Comparison of ENCODE assay signal across 20 cellular contexts in the genomic region with DNA sequence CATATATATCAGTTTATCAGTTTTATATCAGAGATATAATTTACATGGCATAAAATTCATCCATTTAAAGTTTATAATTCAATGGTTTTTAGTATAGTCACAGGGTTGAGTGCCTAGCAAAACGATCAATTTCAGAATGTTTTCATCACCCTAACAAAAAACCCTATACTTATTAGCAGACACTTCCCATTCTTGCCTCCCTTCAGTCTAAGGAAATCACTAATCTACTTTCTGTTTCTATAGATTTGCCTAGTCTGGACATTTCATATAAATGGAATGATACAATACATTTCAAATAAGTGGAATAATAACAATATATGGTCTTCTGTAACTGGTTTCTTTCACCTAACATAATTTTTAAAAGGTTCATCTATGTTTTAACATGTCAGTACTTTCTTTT. TPM values are rescaled to one million over a fixed set of nuclear protein-coding genes. Genes with fewer than 3 reads are reported as not detected.
DNase-seq lines count a peak whose midpoint lies in the region; ATAC-seq and TF ChIP-seq lines count a peak whose summit lies in the region.
"Had no signal": no experiment of that assay in that cellular context is flagged by ENCODE, and none has a peak within 500 bp of the region (broad histone marks: within the 10 kb centered on the region; RNA-seq: fewer than 3 reads in every experiment).

No MANE protein-coding gene starts in this region.

- ATAC-seq in stimulated activated memory B cell treated with anti-CD40 and anti-IgM and Interleukin-4, amounts not matched to agents 10 μg/mL and 1 μg/mL and 100 μg/mL, for 72 hours, result no peak
- ATAC-seq: A549, HCT116 had no signal

- H3K27me3 Mint-ChIP-seq in CD4-positive, alpha-beta memory T cell, result no peaks in the 10 kb centered on the region
- H3K27me3 Mint-ChIP-seq in stimulated activated memory B cell treated with anti-CD40 and anti-IgM and Interleukin-4, amounts not matched to agents 10 μg/mL and 1 μg/mL and 100 μg/mL, for 72 hours, result no peaks in the 10 kb centered on the region
- H3K27me3 Mint-ChIP-seq in immature natural killer cell (ENCODE audit: low read depth in 3 of 3), result no peaks in the 10 kb centered on the region
- H3K27me3 Mint-ChIP-seq: CD4-positive, CD25-positive, alpha-beta regulatory T cell; IgD-negative memory B cell had no signal

- no peak overlapping the region for H3K9ac ChIP-seq in Karpas-422 (ENCODE audit: low read length)

- H4K20me1 ChIP-seq in Karpas-422 (ENCODE audit: insufficient read depth, low read depth, low read length), result no peaks in the 10 kb centered on the region

- no peak overlapping the region for H3K4me3 ChIP-seq in CD4-positive, alpha-beta memory T cell (ENCODE audit: low read length in 2 of 2)
- H3K4me3 ChIP-seq in Karpas-422 (ENCODE audit: low read length), result no peak overlapping the region
- H3K4me3 ChIP-seq: A549, SJCRH30 had no signal

- intact Hi-C loops in CD4-positive, alpha-beta memory T cell (cut with micrococcal nuclease), result no loop called here

- no peaks in the 10 kb centered on the region for H3K9me3 Mint-ChIP-seq in CD4-positive, alpha-beta memory T cell
- peaks cover 2% of the 10 kb centered on the region for H3K9me3 Mint-ChIP-seq in stimulated activated memory B cell treated with anti-CD40 and anti-IgM and Interleukin-4, amounts not matched to agents 10 μg/mL and 1 μg/mL and 100 μg/mL, for 72 hours
- H3K9me3 Mint-ChIP-seq in immature natural killer cell, result no peaks in the 10 kb centered on the region
- H3K9me3 Mint-ChIP-seq: CD4-positive, CD25-positive, alpha-beta regulatory T cell; IgD-negative memory B cell; T-helper 1 cell treated with Interleukin-12 subunit alpha and Interleukin-12 subunit beta and Interleukin-4 antibody, amounts not matched to agents 30 μg/mL and 1 μg/mL, for 36 hours had no signal

- no peak overlapping the region for H2AFZ ChIP-seq in Karpas-422 (ENCODE audit: low read length)

- no peak for DNase-seq in CD4-positive, alpha-beta memory T cell
- DNase-seq in Karpas-422 (no peak), NOMO-1 (lab: John Stamatoyannopoulos, UW; ENCODE audit: unreplicated experiment in 2 of 2) (no peak), NCI-H1417 treated with DMSO at 0.1 percent for 48 hours (lab: John Stamatoyannopoulos, UW) (no peak), immature natural killer cell (no peak)
- DNase-seq: CD4-positive, CD25-positive, alpha-beta regulatory T cell; DND-41; NCI-H1417; NCI-H187 treated with DMSO at 0.1 percent for 48 hours; NCI-H510A; NCI-H748 treated with DMSO at 0.1 percent for 48 hours; NK-92 treated with Interleukin-12 subunit alpha and Interleukin-12 subunit beta, amount 100 ng/mL, for 24 hours; SJCRH30 had no signal

- peak overlapping the region; percentile 16 for H3K4me2 ChIP-seq in Karpas-422 (ENCODE audit: low read depth, low read length, poor library complexity, severe bottlenecking)
- H3K4me2 ChIP-seq: A549 had no signal

- H3K36me3 Mint-ChIP-seq in CD4-positive, alpha-beta memory T cell, result peaks cover 7 to 25% of the 10 kb centered on the region in 2 donors
- peaks cover 11% of the 10 kb centered on the region for H3K36me3 Mint-ChIP-seq in stimulated activated memory B cell treated with anti-CD40 and anti-IgM and Interleukin-4, amounts not matched to agents 10 μg/mL and 1 μg/mL and 100 μg/mL, for 72 hours
- peaks cover 4 to 12% (median 10%) of the 10 kb centered on the region in 3 donors for H3K36me3 Mint-ChIP-seq in immature natural killer cell

- peaks cover 23 to 44% (median 32%) of the 10 kb centered on the region in 4 donors for H3K4me1 Mint-ChIP-seq in CD4-positive, alpha-beta memory T cell
- peaks cover 60% of the 10 kb centered on the region for H3K4me1 Mint-ChIP-seq in stimulated activated memory B cell treated with anti-CD40 and anti-IgM and Interleukin-4, amounts not matched to agents 10 μg/mL and 1 μg/mL and 100 μg/mL, for 72 hours
- H3K4me1 Mint-ChIP-seq in immature natural killer cell, result peaks cover 13 to 38% of the 10 kb centered on the region in 2 donors

- H3K27ac ChIP-seq in CD4-positive, alpha-beta memory T cell (ENCODE audit: low read depth, low read length), result no peak overlapping the region
- H3K27ac ChIP-seq in Karpas-422 (ENCODE audit: low read length) (no peak overlapping the region), VCaP (peak overlapping the region; percentile 90; the same call in 1 of the 2 replicates)
- H3K27ac ChIP-seq: A549, SJCRH30 had no signal

- CTCF ChIA-PET in CD4-positive, alpha-beta memory T cell (lab: Charles Lee; ENCODE audit: partially characterized antibody), result interaction anchor here (2.2 kb wide), 1 partner anchor 57 kb away, joined by 9 read pairs; no protein-coding TSS in a partner anchor

- H3K27ac Mint-ChIP-seq in CD4-positive, alpha-beta memory T cell, result peak overlapping the region in 4 of 7 donors; percentile 4 to 68 (median 44)
- peak overlapping the region; percentile 59 for H3K27ac Mint-ChIP-seq in stimulated activated memory B cell treated with anti-CD40 and anti-IgM and Interleukin-4, amounts not matched to agents 10 μg/mL and 1 μg/mL and 100 μg/mL, for 72 hours
- H3K27ac Mint-ChIP-seq in immature natural killer cell, result peak overlapping the region in 2 of 6 donors; percentile 61 to 65
- H3K27ac Mint-ChIP-seq: T-helper 1 cell treated with Interleukin-12 subunit alpha and Interleukin-12 subunit beta and Interleukin-4 antibody, amounts not matched to agents 30 μg/mL and 1 μg/mL, for 36 hours had no signal

- H3K4me3 Mint-ChIP-seq in CD4-positive, alpha-beta memory T cell, result no peak overlapping the region
- no peak overlapping the region for H3K4me3 Mint-ChIP-seq in stimulated activated memory B cell treated with anti-CD40 and anti-IgM and Interleukin-4, amounts not matched to agents 10 μg/mL and 1 μg/mL and 100 μg/mL, for 72 hours
- no peak overlapping the region for H3K4me3 Mint-ChIP-seq in immature natural killer cell
- H3K4me3 Mint-ChIP-seq: CD4-positive, CD25-positive, alpha-beta regulatory T cell; T-helper 1 cell treated with Interleukin-12 subunit alpha and Interleukin-12 subunit beta and Interleukin-4 antibody, amounts not matched to agents 30 μg/mL and 1 μg/mL, for 36 hours had no signal

- peaks cover 24% of the 10 kb centered on the region for H3K4me1 ChIP-seq in CD4-positive, alpha-beta memory T cell (ENCODE audit: insufficient read depth, low read length)
- peaks cover 26% of the 10 kb centered on the region for H3K4me1 ChIP-seq in Karpas-422 (ENCODE audit: low read length)
- H3K4me1 ChIP-seq: A549, SJCRH30 had no signal

- H3K79me2 ChIP-seq in Karpas-422 (ENCODE audit: low read length), result no peaks in the 10 kb centered on the region

- no peaks in the 10 kb centered on the region for H3K36me3 ChIP-seq in CD4-positive, alpha-beta memory T cell (ENCODE audit: insufficient read depth, low read length)
- no peaks in the 10 kb centered on the region for H3K36me3 ChIP-seq in Karpas-422 (ENCODE audit: insufficient read depth, low read length)
- H3K36me3 ChIP-seq: SJCRH30 had no signal

- TF ChIP-seq CTCF in VCaP (conservative IDR thresholded peaks at IDR 0.05), result no peak

- H3K27me3 ChIP-seq in CD4-positive, alpha-beta memory T cell (ENCODE audit: insufficient read depth, low read length), result no peaks in the 10 kb centered on the region
- H3K27me3 ChIP-seq in Karpas-422 (ENCODE audit: low read length), result no peaks in the 10 kb centered on the region
- H3K27me3 ChIP-seq: SJCRH30 had no signal

- POLR2A ChIA-PET in CD4-positive, alpha-beta memory T cell (lab: Charles Lee; ENCODE audit: partially characterized antibody), result interaction anchor here (1.1 kb wide), 1 partner anchor 10 kb away, joined by 6 read pairs; the partner anchor contains the start of gene LNPEP

- H3K9me2 ChIP-seq in Karpas-422 (replicated peaks; ENCODE audit: insufficient read depth, low read length), result no peaks in the 10 kb centered on the region

- H3K9me3 ChIP-seq in CD4-positive, alpha-beta memory T cell (ENCODE audit: control insufficient read depth in 1 of 2, low read length in 2 of 2), result no peaks in the 10 kb centered on the region
- no peaks in the 10 kb centered on the region for H3K9me3 ChIP-seq in Karpas-422 (ENCODE audit: low read length)
- H3K9me3 ChIP-seq: A549, SJCRH30 had no signal

RNA-seq across cellular contexts. Expression of gene LNPEP, which starts 9.6 kb away (rescaled TPM):
- 10 to 100 TPM; 92.5 to 97.3 TPM for total RNA-seq in CD4-positive, alpha-beta memory T cell
- polyA plus RNA-seq in CD4-positive, alpha-beta memory T cell, result 10 to 100 TPM; 23.5 to 38.6 TPM
- 38.2 and 92.3 TPM in 2 replicates for total RNA-seq in Karpas-422 (2014; rRNA removed; shearing (Covaris generic); ENCODE audit: low replicate concordance)
- 10 to 100 TPM; 33.2 to 80.4 (median 39.9) TPM for polyA plus RNA-seq in immature natural killer cell

RNA-seq across cellular contexts. Expression of gene ERAP2, which starts 50.0 kb away (rescaled TPM):
- 100 to 1,000 TPM; 107 to 112 TPM for total RNA-seq in CD4-positive, alpha-beta memory T cell
- 100 to 1,000 TPM in 1 of 2 donors, 1 to 10 TPM in 1; 4.7 to 112 TPM for polyA plus RNA-seq in CD4-positive, alpha-beta memory T cell
- 33.7 and 60.5 TPM in 2 replicates for total RNA-seq in Karpas-422 (2014; rRNA removed; shearing (Covaris generic); ENCODE audit: low replicate concordance)
- polyA plus RNA-seq in immature natural killer cell, result 100 to 1,000 TPM in 1 of 3 donors, 1 to 10 TPM in 2; 3.9 to 129 (median 8.1) TPM
- total RNA-seq: H1 had no signal
